10 cellular contexts compared by ENCODE assay signal in genomic region chr21:46661627-46662366, GRCh38. TPM values are rescaled to one million over a fixed set of nuclear protein-coding genes. Genes with fewer than 3 reads are reported as not detected.
DNase-seq lines count a peak whose midpoint lies in the region; ATAC-seq and TF ChIP-seq lines count a peak whose summit lies in the region.
"Had no signal": no experiment of that assay in that cellular context is flagged by ENCODE, and none has a peak within 500 bp of the region (broad histone marks: within the 10 kb centered on the region; RNA-seq: fewer than 3 reads in every experiment).

No MANE protein-coding gene starts in this region.

- intact Hi-C loops in heart left ventricle (cut with DNase I) (no loop called here), sciatic nerve (cut with DNase I) (no loop called here), adrenal gland (cut with DNase I) (no loop called here)

- no peaks in the 10 kb centered on the region for H3K9me3 ChIP-seq in BLaER1
- H3K9me3 ChIP-seq in RWPE2 (ENCODE audit: severe bottlenecking), result no peaks in the 10 kb centered on the region
- peaks cover 0 to 3% (median 0%) of the 10 kb centered on the region in 12 donors for H3K9me3 ChIP-seq in heart left ventricle
- H3K9me3 ChIP-seq in adrenal gland (replicated peaks in 1 of 3), result no peaks in the 10 kb centered on the region

- peak overlapping the region; percentile 70 for H3K4me2 ChIP-seq in BLaER1

- H3K4me1 ChIP-seq in BLaER1, result peaks cover 6% of the 10 kb centered on the region
- H3K4me1 ChIP-seq in RWPE2 (ENCODE audit: insufficient read depth, poor library complexity, severe bottlenecking), result no peaks in the 10 kb centered on the region
- H3K4me1 ChIP-seq in heart left ventricle, result peaks cover 0 to 6% (median 0%) of the 10 kb centered on the region in 12 donors
- no peaks in the 10 kb centered on the region for H3K4me1 ChIP-seq in adrenal gland (replicated peaks in 1 of 2)

- H3K27ac ChIP-seq in BLaER1 (no peak overlapping the region), RWPE2 (ENCODE audit: poor library complexity, severe bottlenecking) (no peak overlapping the region), heart left ventricle (peak overlapping the region in 6 of 12 donors; percentile 15 to 68 (median 32)), adrenal gland (no peak overlapping the region)
- H3K27ac ChIP-seq: HL-60 had no signal

- no peak for DNase-seq in RWPE2 (ENCODE audit: low spot score)
- no peak for DNase-seq in heart left ventricle
- no peak for DNase-seq in sciatic nerve (ENCODE audit: low spot score)
- DNase-seq in GM03348 (ENCODE audit: low spot score), result no peak
- DNase-seq in NCI-H187 treated with DMSO at 0.1 percent for 48 hours (lab: John Stamatoyannopoulos, UW), result no peak
- DNase-seq in adrenal gland, result no peak
- DNase-seq: Calu3 had no signal

- no peak for ATAC-seq in RWPE2 (ENCODE audit: low read depth)
- ATAC-seq in heart left ventricle, result peak in 2 of 4 donors; percentile 7 to 23
- ATAC-seq in sciatic nerve, result peak; percentile 11
- ATAC-seq in GM21526 (IDR thresholded peaks at IDR 0.05; ENCODE audit: low FRiP score, unreplicated experiment), result no peak

- H3K4me3 ChIP-seq in BLaER1 (0 out of 2 replicates have a peak overlapping the region, but pooled peaks have one; percentile 22), RWPE2 (ENCODE audit: severe bottlenecking) (peak overlapping the region; percentile 2), heart left ventricle (peak overlapping the region in 9 of 12 donors; percentile 20 to 54 (median 36)), adrenal gland (peak overlapping the region in 1 of 4 donors; percentile 32)

- TF ChIP-seq CTCF in RWPE2 (IDR thresholded peaks at IDR 0.05; ENCODE audit: poor library complexity, severe bottlenecking), result no peak
- TF ChIP-seq CTCF in heart left ventricle (IDR thresholded peaks at IDR 0.05), result no peak
- TF ChIP-seq CTCF in adrenal gland (IDR thresholded peaks at IDR 0.05), result no peak

- TF ChIP-seq POLR2A in heart left ventricle (IDR thresholded peaks at IDR 0.05) (no peak), adrenal gland (IDR thresholded peaks at IDR 0.05) (no peak)

- H3K27me3 ChIP-seq in BLaER1, result peaks cover 6% of the 10 kb centered on the region
- H3K27me3 ChIP-seq in RWPE2 (ENCODE audit: insufficient read depth, poor library complexity, severe bottlenecking), result no peaks in the 10 kb centered on the region
- peaks cover 0 to 6% (median 0%) of the 10 kb centered on the region in 9 donors for H3K27me3 ChIP-seq in heart left ventricle
- no peaks in the 10 kb centered on the region for H3K27me3 ChIP-seq in adrenal gland

- 71 to 85% (median 78%) methylated on average over 41 to 62 of the region's 62 CpGs for WGBS in heart left ventricle, 4 donors
- WGBS in adrenal gland, 4 donors, result 63 to 87% (median 69%) methylated on average over 21 to 62 of the region's 62 CpGs

- 0 out of 2 replicates have a peak overlapping the region, but pooled peaks have one; percentile 29 for H3K9ac ChIP-seq in BLaER1

- H4K20me1 ChIP-seq in BLaER1, result no peaks in the 10 kb centered on the region

- H3K36me3 ChIP-seq in BLaER1 (peaks cover 28% of the 10 kb centered on the region), RWPE2 (ENCODE audit: low read depth) (peaks cover 3% of the 10 kb centered on the region; the same call in 1 of the 2 replicates), heart left ventricle (peaks cover 0 to 66% (median 43%) of the 10 kb centered on the region in 9 donors), adrenal gland (replicated peaks in 1 of 2) (peaks cover 0 to 3% of the 10 kb centered on the region in 2 donors)

RNA-seq across cellular contexts. Expression of gene PRMT2, which starts 26.3 kb away (rescaled TPM):
- total RNA-seq in heart left ventricle (10 to 100 TPM; 35.1 to 74.8 (median 56.4) TPM), sciatic nerve (178 TPM), adrenal gland (10 to 100 TPM; 49.4 to 90.3 (median 78.3) TPM)
- polyA plus RNA-seq in heart left ventricle (10 to 100 TPM; 27.3 to 53.1 TPM), adrenal gland (10 to 100 TPM; 47.4 to 57.6 (median 48.3) TPM)

RNA-seq across cellular contexts. Expression of gene S100B, which starts 56.9 kb away (rescaled TPM):
- total RNA-seq in heart left ventricle (10 to 100 TPM in 2 of 9 donors, 1 to 10 TPM in 5, under 1 TPM in 2; 0.49 to 36.3 (median 3.3) TPM), sciatic nerve (1,180 TPM), adrenal gland (10 to 100 TPM in 3 of 8 donors, 1 to 10 TPM in 4, under 1 TPM in 1; 0.48 to 15.4 (median 3.7) TPM)
- polyA plus RNA-seq in heart left ventricle (1 to 10 TPM; 2.8 to 6.4 TPM), adrenal gland (10 to 100 TPM; 15.5 to 39.3 (median 38.8) TPM)
- total RNA-seq: Calu3 had no signal

Comparison
In these comparisons a context has a peak if more than half of its experiments do, and no peak if none do; other contexts are left out.
1. RNA of gene S100B, which starts 56.9 kb away (total RNA-seq): 1,180 TPM in sciatic nerve (single experiment); 0.48 to 15.4 TPM in adrenal gland and 0.49 to 36.3 TPM in heart left ventricle; every median in the first group is over 10 times any median in the second.